ENCODE assay signal across 18 cellular contexts in genomic region chr9:8725635-8726034, GRCh38.
"Had no signal": no experiment of that assay in that cellular context is flagged by ENCODE, and none has a peak within 500 bp of the region (broad histone marks: within the 10 kb centered on the region; RNA-seq: fewer than 3 reads in every experiment).

No MANE protein-coding gene starts in this region.

- H3K27ac Mint-ChIP-seq: mesothelial cell of epicardium had no signal

- H3K36me3 Mint-ChIP-seq: mesothelial cell of epicardium had no signal

- H3K4me1 ChIP-seq: gastroesophageal sphincter, right atrium auricular region, sigmoid colon, suprapubic skin, thyroid gland, upper lobe of left lung, uterus had no signal

- H3K9me3 Mint-ChIP-seq: mesothelial cell of epicardium, nephron progenitor cell had no signal

- H3K27ac ChIP-seq: coronary artery, gastroesophageal sphincter, ovary, right atrium auricular region, sigmoid colon, suprapubic skin, thyroid gland, upper lobe of left lung, uterus had no signal

- H3K4me3 Mint-ChIP-seq: mesothelial cell of epicardium, nephron progenitor cell had no signal

- DNase-seq: central memory CD4-positive, alpha-beta T cell; effector CD8-positive, alpha-beta T cell; kidney glomerular epithelial cell; mammary epithelial cell; nephron progenitor cell; ovary; sigmoid colon; small intestine; stimulated activated CD4-positive, alpha-beta T cell treated with anti-CD3 and anti-CD28 coated beads, Interleukin-2, amount 100 ng/mL, for 48 hours; stimulated activated naive CD4-positive, alpha-beta T cell treated with Interleukin-2 at 50 U/mL for 16 hours; thyroid gland; upper lobe of left lung; uterus had no signal

- H3K36me3 ChIP-seq: gastroesophageal sphincter, ovary, right atrium auricular region, sigmoid colon, suprapubic skin, thyroid gland, upper lobe of left lung, uterus had no signal

- H3K27me3 ChIP-seq: gastroesophageal sphincter, ovary, right atrium auricular region, sigmoid colon, suprapubic skin, thyroid gland, upper lobe of left lung, uterus had no signal

- FAIRE-seq: small intestine had no signal

- H3K9me3 ChIP-seq: gastroesophageal sphincter, ovary, right atrium auricular region, sigmoid colon, suprapubic skin, thyroid gland, upper lobe of left lung, uterus had no signal

- H3K4me3 ChIP-seq: coronary artery, gastroesophageal sphincter, ovary, right atrium auricular region, sigmoid colon, suprapubic skin, thyroid gland, upper lobe of left lung, uterus had no signal
